In the genomic region with DNA sequence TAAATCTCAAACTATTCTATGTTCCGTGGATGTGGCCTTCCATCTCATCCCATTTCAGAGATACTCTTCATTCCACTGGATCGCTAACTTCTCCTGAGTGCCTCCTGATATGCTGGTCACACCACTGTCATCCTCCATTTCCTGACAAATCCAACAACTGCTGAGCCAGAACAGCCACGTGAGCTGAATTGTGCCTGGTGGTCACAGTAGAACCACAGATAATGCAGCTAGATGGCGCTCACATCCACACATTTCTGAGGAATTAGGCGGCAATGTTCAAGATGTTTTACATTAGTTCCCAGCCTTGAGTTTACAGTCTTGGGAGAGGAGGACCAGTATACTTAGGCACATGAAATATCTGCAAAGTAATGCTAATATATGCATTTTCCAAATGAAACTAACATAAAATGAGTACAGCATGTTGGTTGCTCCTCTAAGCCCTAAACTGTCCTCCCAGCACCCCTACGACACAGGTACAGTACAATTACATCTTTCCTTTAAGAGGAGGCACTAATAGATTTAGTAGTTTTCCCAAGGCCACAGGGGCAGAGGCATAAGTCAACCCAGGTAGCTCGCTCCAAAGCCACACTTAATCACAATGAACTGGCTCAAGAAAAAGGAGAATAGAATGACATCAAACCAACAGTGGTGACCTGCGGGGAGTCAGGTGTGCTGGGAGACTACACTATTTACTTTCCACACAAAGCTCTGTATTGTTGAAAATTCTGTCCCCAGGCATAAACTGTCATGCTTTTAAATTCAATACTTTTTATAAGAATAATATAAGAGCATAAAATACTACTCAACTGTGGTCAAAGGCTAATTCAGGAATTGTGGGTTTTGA, we compare ENCODE assay signal across 8 cellular contexts.
A peak's percentile ranks its signal among the peaks of the same experiment; 100 is the strongest.
DNase-seq lines count a peak whose midpoint lies in the region; ATAC-seq and TF ChIP-seq lines count a peak whose summit lies in the region.

No MANE protein-coding gene starts in this region.

- WGBS in lower leg skin, 2 donors, result 34 to 37% methylated on average over 8 of the region's 8 CpGs

- no peak overlapping the region for H3K4me3 ChIP-seq in lower leg skin (ENCODE audit: low read depth, poor library complexity, severe bottlenecking)

- DNase-seq in GM10266 (ENCODE audit: extremely low spot score) (peak; percentile 58), NCI-H460 (ENCODE audit: extremely low read depth, low read depth) (peak; percentile 59), dermis blood vessel endothelial cell (peak; percentile 94), lower leg skin (ENCODE audit: low spot score in 2 of 2) (peak; percentile 81 to 91)
- DNase-seq in activated CD4-positive, alpha-beta T cell treated with anti-CD3 and anti-CD28 coated beads for 24 hours (ENCODE audit: low read depth in 2 of 2), result peak; percentile 20 to 30
- DNase-seq in stimulated activated CD8-positive, alpha-beta memory T cell treated with anti-CD3 and anti-CD28 coated beads, Interleukin-12 subunit alpha, Interleukin-12 subunit beta, amount 100 ng/mL, for 1 hour (ENCODE audit: low read depth), result peak; percentile 33

- TF ChIP-seq CTCF in GM10266 (IDR thresholded peaks at IDR 0.05; ENCODE audit: control insufficient read depth, insufficient read depth, low read depth, missing control alignments) (peak; percentile 75), lower leg skin (IDR thresholded peaks at IDR 0.05) (no peak)

- intact Hi-C loops in lower leg skin (cut with DNase I; ENCODE audit: low total_unique reads), result loop anchor here (2.0 kb wide), 2 partner anchors 287 to 295 kb away; no protein-coding TSS in a partner anchor

- TF ChIP-seq POLR2A in lower leg skin (IDR thresholded peaks at IDR 0.05), result no peak

- ATAC-seq in HG02973 (IDR thresholded peaks at IDR 0.05; ENCODE audit: unreplicated experiment) (peak; percentile 67), HG02884 (IDR thresholded peaks at IDR 0.05; ENCODE audit: unreplicated experiment) (no peak)

Comparison
In these comparisons a context has a peak if more than half of its experiments do, and no peak if none do; other contexts are left out.
1. DNase-seq: peak in every context shown above with its lines; median percentile 94 in dermis blood vessel endothelial cell; 86 in lower leg skin; 59 in NCI-H460; 58 in GM10266; 33 in stimulated activated CD8-positive, alpha-beta memory T cell treated with anti-CD3 and anti-CD28 coated beads, Interleukin-12 subunit alpha, Interleukin-12 subunit beta, amount 100 ng/mL, for 1 hour; 25 in activated CD4-positive, alpha-beta T cell treated with anti-CD3 and anti-CD28 coated beads for 24 hours.